Comparison of ENCODE assay signal across 17 cellular contexts in genomic region chr6:167705211-167705750, GRCh38.
"Had no signal": no experiment of that assay in that cellular context is flagged by ENCODE, and none has a peak within 500 bp of the region (broad histone marks: within the 10 kb centered on the region; RNA-seq: fewer than 3 reads in every experiment).

No MANE protein-coding gene starts in this region.

- H3K36me3 ChIP-seq: breast epithelium, esophagus muscularis mucosa, gastroesophageal sphincter, heart left ventricle, left ventricle myocardium inferior, sigmoid colon, thoracic aorta had no signal

- ATAC-seq: gastroesophageal sphincter, heart left ventricle had no signal

- H3K36me3 Mint-ChIP-seq: stimulated activated naive B cell treated with anti-CD40 and anti-IgM and Interleukin-4, amounts not matched to agents 10 μg/mL and 1 μg/mL and 100 μg/mL, for 72 hours had no signal

- H3K9me3 ChIP-seq: breast epithelium, esophagus muscularis mucosa, gastroesophageal sphincter, heart left ventricle, left ventricle myocardium inferior, sigmoid colon, thoracic aorta had no signal

- H3K27me3 ChIP-seq: breast epithelium, gastroesophageal sphincter, heart left ventricle, sigmoid colon had no signal

- H3K4me1 Mint-ChIP-seq: neural crest cell had no signal

- H3K4me1 ChIP-seq: breast epithelium, gastroesophageal sphincter, sigmoid colon had no signal

- H3K9me3 Mint-ChIP-seq: activated CD8-positive, alpha-beta T cell treated with anti-CD3 and anti-CD28 coated beads for 36 hours; activated T-cell treated with anti-CD3 and anti-CD28 coated beads, Interleukin-2, amount 50 U/mL, for 4 hours; neural crest cell; stimulated activated naive B cell treated with anti-CD40 and anti-IgM and Interleukin-4, amounts not matched to agents 10 μg/mL and 1 μg/mL and 100 μg/mL, for 72 hours; T-helper 1 cell treated with Interleukin-12 subunit alpha and Interleukin-12 subunit beta and Interleukin-4 antibody, amounts not matched to agents 30 μg/mL and 1 μg/mL, for 36 hours had no signal

- DNase-seq: activated CD4-positive, alpha-beta T cell treated with anti-CD3 and anti-CD28 coated beads for 4 hours; activated CD8-positive, alpha-beta T cell treated with anti-CD3 and anti-CD28 coated beads for 36 hours; activated effector memory CD4-positive, alpha-beta T cell treated with Interleukin-2 at 50 U/mL for 16 hours; activated naive CD4-positive, alpha-beta T cell treated with anti-CD3 and anti-CD28 coated beads, Interleukin-2, amount 50 U/mL, for 16 hours; activated T-cell treated with anti-CD3 and anti-CD28 coated beads, Interleukin-2, amount 50 U/mL, for 4 hours; cortex of kidney; effector CD8-positive, alpha-beta T cell; left ventricle myocardium inferior; stimulated activated naive B cell treated with anti-CD40 and anti-IgM and Interleukin-4, amounts not matched to agents 10 μg/mL and 1 μg/mL and 100 μg/mL, for 72 hours had no signal

- H3K27ac Mint-ChIP-seq: activated CD8-positive, alpha-beta T cell treated with anti-CD3 and anti-CD28 coated beads for 36 hours; T-helper 1 cell treated with Interleukin-12 subunit alpha and Interleukin-12 subunit beta and Interleukin-4 antibody, amounts not matched to agents 30 μg/mL and 1 μg/mL, for 36 hours had no signal

- H3K4me3 Mint-ChIP-seq: activated CD8-positive, alpha-beta T cell treated with anti-CD3 and anti-CD28 coated beads for 36 hours; activated T-cell treated with anti-CD3 and anti-CD28 coated beads, Interleukin-2, amount 50 U/mL, for 4 hours; neural crest cell; stimulated activated naive B cell treated with anti-CD40 and anti-IgM and Interleukin-4, amounts not matched to agents 10 μg/mL and 1 μg/mL and 100 μg/mL, for 72 hours; T-helper 1 cell treated with Interleukin-12 subunit alpha and Interleukin-12 subunit beta and Interleukin-4 antibody, amounts not matched to agents 30 μg/mL and 1 μg/mL, for 36 hours had no signal

- H3K4me3 ChIP-seq: breast epithelium, esophagus muscularis mucosa, gastroesophageal sphincter, heart left ventricle, left ventricle myocardium inferior, sigmoid colon, thoracic aorta had no signal

- H3K27ac ChIP-seq: breast epithelium, esophagus muscularis mucosa, gastroesophageal sphincter, heart left ventricle, left ventricle myocardium inferior, sigmoid colon, thoracic aorta had no signal
